In genomic region chr1:15204931-15205330, GRCh38 we compare ENCODE assay signal across 29 cellular contexts. TPM values are rescaled to one million over a fixed set of nuclear protein-coding genes. Genes with fewer than 3 reads are reported as not detected.
"Had no signal": no experiment of that assay in that cellular context is flagged by ENCODE, and none has a peak within 500 bp of the region (broad histone marks: within the 10 kb centered on the region; RNA-seq: fewer than 3 reads in every experiment).

No MANE protein-coding gene starts in this region.

- H3K27ac Mint-ChIP-seq: activated naive CD8-positive, alpha-beta T cell treated with anti-CD3 and anti-CD28 coated beads for 36 hours; activated T-cell treated with anti-CD3 and anti-CD28 coated beads, Interleukin-2, amount 50 U/mL, for 72 hours; natural killer cell treated with Interleukin-12 subunit alpha and Interleukin-12 subunit beta and Interleukin-15 and Interleukin-18, amount 100 ng/mL, for 72 hours had no signal

- FAIRE-seq: endometrium, urothelium cell line had no signal

- H3K4me1 Mint-ChIP-seq: activated naive CD8-positive, alpha-beta T cell treated with anti-CD3 and anti-CD28 coated beads for 36 hours had no signal

- H3K36me3 Mint-ChIP-seq: activated naive CD8-positive, alpha-beta T cell treated with anti-CD3 and anti-CD28 coated beads for 36 hours; natural killer cell treated with Interleukin-12 subunit alpha and Interleukin-12 subunit beta and Interleukin-15 and Interleukin-18, amount 100 ng/mL, for 72 hours had no signal

- DNase-seq: activated CD4-positive, alpha-beta T cell treated with anti-CD3 and anti-CD28 coated beads for 4 hours; activated CD4-positive, alpha-beta T cell treated with anti-CD3 and anti-CD28 coated beads, Interleukin-2, amount 50 U/mL, for 4 hours; activated naive CD4-positive, alpha-beta T cell treated with Interleukin-2 at 50 U/mL for 16 hours; activated naive CD8-positive, alpha-beta T cell treated with anti-CD3 and anti-CD28 coated beads for 36 hours; activated T-cell treated with anti-CD3 and anti-CD28 coated beads for 4 hours; activated T-cell treated with anti-CD3 and anti-CD28 coated beads, Interleukin-2, amount 50 U/mL, for 72 hours; brain microvascular endothelial cell; dermis blood vessel endothelial cell; effector CD4-positive, alpha-beta T cell; esophagus squamous epithelium; foreskin melanocyte; heart right ventricle; left ventricle myocardium inferior; mucosa of descending colon; stimulated activated CD4-positive, alpha-beta T cell treated with anti-CD3 and anti-CD28 coated beads, Interleukin-15, amount 100 ng/mL, for 24 hours; stimulated activated CD4-positive, alpha-beta T cell treated with anti-CD3 and anti-CD28 coated beads, Interleukin-2, amount 100 ng/mL, for 24 hours; stimulated activated naive CD4-positive, alpha-beta T cell treated with Interleukin-2 at 50 U/mL for 16 hours; T-helper 2 cell; trophoblast cell had no signal

- ATAC-seq: activated T-cell treated with anti-CD3 and anti-CD28 coated beads, Interleukin-2, amount 50 U/mL, for 72 hours; heart right ventricle; mucosa of descending colon; natural killer cell treated with Interleukin-12 subunit alpha and Interleukin-12 subunit beta and Interleukin-15 and Interleukin-18, amount 100 ng/mL, for 72 hours; psoas muscle had no signal

- H3K9me3 ChIP-seq: adrenal gland, esophagus squamous epithelium, heart right ventricle, left ventricle myocardium inferior, mucosa of descending colon, ovary, psoas muscle, right atrium auricular region, thoracic aorta had no signal

- H3K27ac ChIP-seq: brain microvascular endothelial cell, heart right ventricle, left ventricle myocardium inferior, ovary, psoas muscle, right atrium auricular region, thoracic aorta had no signal

- H3K4me1 ChIP-seq: psoas muscle had no signal

- H3K9me3 Mint-ChIP-seq: activated naive CD8-positive, alpha-beta T cell treated with anti-CD3 and anti-CD28 coated beads for 36 hours; activated T-cell treated with anti-CD3 and anti-CD28 coated beads, Interleukin-2, amount 50 U/mL, for 72 hours; natural killer cell treated with Interleukin-12 subunit alpha and Interleukin-12 subunit beta and Interleukin-15 and Interleukin-18, amount 100 ng/mL, for 72 hours had no signal

- H3K27me3 ChIP-seq: adrenal gland, brain microvascular endothelial cell, esophagus squamous epithelium, heart right ventricle, ovary, right atrium auricular region had no signal

- H3K4me3 ChIP-seq: adrenal gland, esophagus squamous epithelium, heart right ventricle, left ventricle myocardium inferior, lung, mucosa of descending colon, ovary, psoas muscle, right atrium auricular region, thoracic aorta had no signal

- H3K4me3 Mint-ChIP-seq: activated naive CD8-positive, alpha-beta T cell treated with anti-CD3 and anti-CD28 coated beads for 36 hours; activated T-cell treated with anti-CD3 and anti-CD28 coated beads, Interleukin-2, amount 50 U/mL, for 72 hours; natural killer cell treated with Interleukin-12 subunit alpha and Interleukin-12 subunit beta and Interleukin-15 and Interleukin-18, amount 100 ng/mL, for 72 hours had no signal

- H3K36me3 ChIP-seq: adrenal gland, brain microvascular endothelial cell, heart right ventricle, left ventricle myocardium inferior, ovary, right atrium auricular region, thoracic aorta had no signal

RNA-seq across cellular contexts. Expression of gene FHAD1, which starts 42.1 kb away (rescaled TPM):
- total RNA-seq: glomerular endothelial cell, left ventricle myocardium inferior, right atrium auricular region had no signal

RNA-seq across cellular contexts. Expression of gene TMEM51, which starts 51.4 kb away (rescaled TPM):
- total RNA-seq: activated naive CD8-positive, alpha-beta T cell treated with anti-CD3 and anti-CD28 coated beads for 36 hours; activated T-cell treated with anti-CD3 and anti-CD28 coated beads, Interleukin-2, amount 50 U/mL, for 72 hours; natural killer cell treated with Interleukin-12 subunit alpha and Interleukin-12 subunit beta and Interleukin-15 and Interleukin-18, amount 100 ng/mL, for 72 hours had no signal
